In genomic region chr3:78802588-78802930, GRCh38 we compare ENCODE assay signal across 20 cellular contexts.
A peak's percentile ranks its signal among the peaks of the same experiment; 100 is the strongest.
DNase-seq lines count a peak whose midpoint lies in the region; ATAC-seq and TF ChIP-seq lines count a peak whose summit lies in the region.
"Had no signal": no experiment of that assay in that cellular context is flagged by ENCODE, and none has a peak within 500 bp of the region (broad histone marks: within the 10 kb centered on the region; RNA-seq: fewer than 3 reads in every experiment).

No MANE protein-coding gene starts in this region.

- no peak overlapping the region for H3K4me3 ChIP-seq in GM23338
- no peak overlapping the region for H3K4me3 ChIP-seq in smooth muscle cell
- no peak overlapping the region for H3K4me3 ChIP-seq in right atrium auricular region
- H3K4me3 ChIP-seq: GM12878, GM23248 had no signal

- 100% methylated on average over 1 of the region's 1 CpG for WGBS in smooth muscle cell (ENCODE audit: low lambda C conversion rate)

- 0 out of 2 replicates have a peak, but pooled peaks cover 5% of the 10 kb centered on the region for H3K9me2 ChIP-seq in GM23338 (ENCODE audit: insufficient read depth)

- no peaks in the 10 kb centered on the region for H3F3A ChIP-seq in GM23338 (replicated peaks; ENCODE audit: low read depth)
- H3F3A ChIP-seq in smooth muscle cell (ENCODE audit: low read depth): no peaks in the 10 kb centered on the region

- H3K4me2 ChIP-seq in GM23338: peak overlapping the region; percentile 40
- peak overlapping the region; percentile 45 for H3K4me2 ChIP-seq in smooth muscle cell

- H3K4me3 Mint-ChIP-seq in GM23338 (no peak overlapping the region), endothelial cell (ENCODE audit: unreplicated experiment) (no peak overlapping the region)
- H3K4me3 Mint-ChIP-seq: CD4-positive, CD25-positive, alpha-beta regulatory T cell; CD8-positive, alpha-beta memory T cell had no signal

- no peaks in the 10 kb centered on the region for H3K27me3 Mint-ChIP-seq in GM23338 (ENCODE audit: insufficient read depth, low read depth, poor library complexity)
- peaks cover 3% of the 10 kb centered on the region for H3K27me3 Mint-ChIP-seq in endothelial cell (ENCODE audit: unreplicated experiment)
- H3K27me3 Mint-ChIP-seq: CD4-positive, CD25-positive, alpha-beta regulatory T cell; CD8-positive, alpha-beta memory T cell had no signal

- H3K9me3 ChIP-seq in smooth muscle cell (replicated peaks; ENCODE audit: low read depth) (no peaks in the 10 kb centered on the region), right atrium auricular region (no peaks in the 10 kb centered on the region)
- H3K9me3 ChIP-seq: BE2C had no signal

- DNase-seq in GM23338 (ENCODE audit: low spot score) (no peak), endothelial cell (ENCODE audit: low spot score) (no peak), smooth muscle cell (lab: John Stamatoyannopoulos, UW; ENCODE audit: unreplicated experiment) (no peak), right atrium auricular region (ENCODE audit: low spot score) (no peak), NCI-H2171 treated with DMSO at 0.1 percent for 48 hours (lab: John Stamatoyannopoulos, UW) (no peak)
- no peak for DNase-seq in activated CD8-positive, alpha-beta memory T cell treated with anti-CD3 and anti-CD28 coated beads for 24 hours
- DNase-seq: ACHN; BE2C; C1 segment of cervical spinal cord; CD4-positive, CD25-positive, alpha-beta regulatory T cell; CD8-positive, alpha-beta memory T cell; COR-L47; DMS 273 treated with DMSO at 0.1 percent for 48 hours; DMS53; DND-41; EL; GM23248 had no signal

- ATAC-seq in GM23338: no peak
- peak; percentile 5 for ATAC-seq in HG03432 (IDR thresholded peaks at IDR 0.05; ENCODE audit: unreplicated experiment)
- ATAC-seq: HCT116 had no signal

- TF ChIP-seq CTCF in GM23338 (conservative IDR thresholded peaks at IDR 0.05; ENCODE audit: low read depth in 2 of 2) (no peak), endothelial cell (IDR thresholded peaks at IDR 0.05; ENCODE audit: unreplicated experiment) (no peak), smooth muscle cell (IDR thresholded peaks at IDR 0.05; ENCODE audit: borderline replicate concordance, insufficient read depth, poor library complexity, severe bottlenecking) (no peak), right atrium auricular region (IDR thresholded peaks at IDR 0.05) (no peak)

- H3K4me1 ChIP-seq in GM23338 (ENCODE audit: insufficient read depth) (peaks cover 40% of the 10 kb centered on the region), smooth muscle cell (ENCODE audit: low read depth) (peaks cover 38% of the 10 kb centered on the region), right atrium auricular region (no peaks in the 10 kb centered on the region)
- H3K4me1 ChIP-seq: BE2C had no signal

- H3K36me3 ChIP-seq in GM23338 (ENCODE audit: insufficient read depth): no peaks in the 10 kb centered on the region
- H3K36me3 ChIP-seq in smooth muscle cell (ENCODE audit: low read depth): no peaks in the 10 kb centered on the region
- no peaks in the 10 kb centered on the region for H3K36me3 ChIP-seq in right atrium auricular region
- H3K36me3 ChIP-seq: BE2C had no signal

- H3K27ac ChIP-seq in GM23338 (ENCODE audit: low read depth) (peak overlapping the region; percentile 16; the same call in 1 of the 2 replicates), smooth muscle cell (ENCODE audit: low read depth) (peak overlapping the region; percentile 57), right atrium auricular region (no peak overlapping the region)
- H3K27ac ChIP-seq: GM23248 had no signal

- H3K9me3 Mint-ChIP-seq in GM23338 (no peaks in the 10 kb centered on the region), endothelial cell (ENCODE audit: unreplicated experiment) (no peaks in the 10 kb centered on the region)

- H2AFZ ChIP-seq in GM23338 (no peak overlapping the region), smooth muscle cell (ENCODE audit: low read depth) (no peak overlapping the region)
- H2AFZ ChIP-seq: GM23248 had no signal

- peaks cover 21% of the 10 kb centered on the region for H3K79me2 ChIP-seq in GM23338 (replicated peaks; ENCODE audit: insufficient read depth)
- peaks cover 40% of the 10 kb centered on the region for H3K79me2 ChIP-seq in smooth muscle cell (ENCODE audit: low read depth)

- H4K20me1 ChIP-seq in GM23338 (replicated peaks; ENCODE audit: insufficient read depth): no peaks in the 10 kb centered on the region
- H4K20me1 ChIP-seq in smooth muscle cell (ENCODE audit: low read depth): peaks cover 40% of the 10 kb centered on the region

- H3K27me3 ChIP-seq in GM23338 (ENCODE audit: insufficient read depth) (no peaks in the 10 kb centered on the region), smooth muscle cell (ENCODE audit: low read depth) (no peaks in the 10 kb centered on the region), right atrium auricular region (no peaks in the 10 kb centered on the region)
- H3K27me3 ChIP-seq: BE2C had no signal

- H3K4me1 Mint-ChIP-seq in GM23338 (peaks cover 29% of the 10 kb centered on the region), endothelial cell (ENCODE audit: unreplicated experiment) (peaks cover 30% of the 10 kb centered on the region)
- H3K4me1 Mint-ChIP-seq: CD4-positive, CD25-positive, alpha-beta regulatory T cell; CD8-positive, alpha-beta memory T cell had no signal

- H3K36me3 Mint-ChIP-seq in GM23338 (ENCODE audit: low read depth) (no peaks in the 10 kb centered on the region), endothelial cell (ENCODE audit: low read depth, unreplicated experiment) (no peaks in the 10 kb centered on the region)
- H3K36me3 Mint-ChIP-seq: CD4-positive, CD25-positive, alpha-beta regulatory T cell; CD8-positive, alpha-beta memory T cell had no signal

- H3K9ac ChIP-seq in smooth muscle cell (ENCODE audit: low read depth): no peak overlapping the region
- H3K9ac ChIP-seq: GM23248 had no signal

- peak overlapping the region; percentile 91 for H3K27ac Mint-ChIP-seq in GM23338
- H3K27ac Mint-ChIP-seq in endothelial cell (ENCODE audit: unreplicated experiment): peak overlapping the region; percentile 44
- H3K27ac Mint-ChIP-seq: CD4-positive, CD25-positive, alpha-beta regulatory T cell; CD8-positive, alpha-beta memory T cell had no signal

TF ChIP-seq in GM23338, 12 proteins besides CTCF, POLR2A, EP300 and RAD21 (continues in another document):
- TF ChIP-seq ZNF462 (CRISPR knock-in tag; IDR thresholded peaks at IDR 0.05) (no peak), ZNF114 (CRISPR knock-in tag; IDR thresholded peaks at IDR 0.05) (no peak), CREB1 (CRISPR knock-in tag; IDR thresholded peaks at IDR 0.05; ENCODE audit: low read depth) (no peak)

Comparison
In these comparisons a context has a peak if more than half of its experiments do, and no peak if none do; other contexts are left out.
1. H3K27ac ChIP-seq: peak in GM23338 (single experiment) and smooth muscle cell (single experiment); none in right atrium auricular region (0 of 2).